Comparison of ENCODE assay signal across 8 cellular contexts in genomic region chrX:11758400-11759171, GRCh38. TPM values are rescaled to one million over a fixed set of nuclear protein-coding genes. Genes with fewer than 3 reads are reported as not detected.
DNase-seq lines count a peak whose midpoint lies in the region; ATAC-seq and TF ChIP-seq lines count a peak whose summit lies in the region.

No MANE protein-coding gene starts in this region.

- H3K27me3 Mint-ChIP-seq in activated CD8-positive, alpha-beta T cell treated with anti-CD3 and anti-CD28 coated beads for 36 hours: no peaks in the 10 kb centered on the region

- H3K4me1 Mint-ChIP-seq in activated CD8-positive, alpha-beta T cell treated with anti-CD3 and anti-CD28 coated beads for 36 hours (ENCODE audit: low read depth): peaks cover 24% of the 10 kb centered on the region

- H3K27ac ChIP-seq in lung (ENCODE audit: low read depth in 1 of 2, low read length in 1 of 2): peak overlapping the region; percentile 81 to 95

- 1 to 36% methylated on average over 49 to 66 of the region's 66 CpGs for WGBS in lung, 2 donors

- H3K4me3 ChIP-seq in lung: peak overlapping the region; percentile 62

- peak; percentile 83 for DNase-seq in Ammon's horn (ENCODE audit: low spot score)
- peak; percentile 59 for DNase-seq in NCI-H748 treated with DMSO at 0.1 percent for 48 hours (lab: John Stamatoyannopoulos, UW)
- DNase-seq in activated CD8-positive, alpha-beta T cell treated with anti-CD3 and anti-CD28 coated beads for 36 hours: peak; percentile 91
- DNase-seq in ecto neural progenitor cell (ENCODE audit: low spot score): peak; percentile 87
- DNase-seq in lung (ENCODE audit: low spot score): peak; percentile 86
- peak; percentile 78 to 81 (median 79) for DNase-seq in stimulated activated CD4-positive, alpha-beta T cell treated with anti-CD3 and anti-CD28 coated beads, TNF-alpha, amount 100 ng/mL, for 1 hour (ENCODE audit: low read depth in 3 of 3, low spot score in 1 of 3)

- CTCF ChIA-PET in activated CD8-positive, alpha-beta T cell treated with anti-CD3 and anti-CD28 coated beads for 36 hours (lab: Charles Lee): interaction anchor here (0.8 to 1.6 kb wide), 5 partner anchors 9 to 28 kb away, joined by 3 to 6 read pairs (median 4); no protein-coding TSS in a partner anchor

- no peaks in the 10 kb centered on the region for H3K9me3 Mint-ChIP-seq in activated CD8-positive, alpha-beta T cell treated with anti-CD3 and anti-CD28 coated beads for 36 hours

- peaks cover 2 to 5% of the 10 kb centered on the region in 2 donors for H3K36me3 ChIP-seq in lung (ENCODE audit: control insufficient read depth in 2 of 2, insufficient read depth in 2 of 2, low read length in 2 of 2)

- TF ChIP-seq CTCF in activated CD8-positive, alpha-beta T cell treated with anti-CD3 and anti-CD28 coated beads for 36 hours (IDR thresholded peaks at IDR 0.05): peak; percentile 57
- TF ChIP-seq CTCF in lung (IDR thresholded peaks at IDR 0.05; ENCODE audit: control extremely low read depth, extremely low read depth): peak; percentile 37

- intact Hi-C loops in activated CD8-positive, alpha-beta T cell treated with anti-CD3 and anti-CD28 coated beads for 36 hours (cut with micrococcal nuclease): no loop called here

- H3K9me3 ChIP-seq in lung (ENCODE audit: control insufficient read depth in 2 of 2, insufficient read depth in 1 of 2, low read length in 1 of 2): peaks cover 0 to 5% of the 10 kb centered on the region in 2 donors

- POLR2A ChIA-PET in activated CD8-positive, alpha-beta T cell treated with anti-CD3 and anti-CD28 coated beads for 36 hours (lab: Charles Lee): interaction anchor here (0.6 kb wide), 1 partner anchor 13 kb away, joined by 3 read pairs; no protein-coding TSS in a partner anchor

- peaks cover 0 to 4% of the 10 kb centered on the region in 2 donors for H3K4me1 ChIP-seq in lung (ENCODE audit: control insufficient read depth in 2 of 2, insufficient read depth in 2 of 2, low read length in 2 of 2)

- no peaks in the 10 kb centered on the region for H3K27me3 ChIP-seq in lung (ENCODE audit: control insufficient read depth, insufficient read depth)

- H3K36me3 Mint-ChIP-seq in activated CD8-positive, alpha-beta T cell treated with anti-CD3 and anti-CD28 coated beads for 36 hours (ENCODE audit: low read depth): peaks cover 27% of the 10 kb centered on the region

- ATAC-seq in HG03432 (IDR thresholded peaks at IDR 0.05; ENCODE audit: unreplicated experiment): peak; percentile 57
- ATAC-seq in activated CD8-positive, alpha-beta T cell treated with anti-CD3 and anti-CD28 coated beads for 36 hours: peak; percentile 74
- peak; percentile 76 for ATAC-seq in lung (ENCODE audit: insufficient read depth, low FRiP score)

- TF ChIP-seq POLR2A in GM19099 (IDR thresholded peaks at IDR 0.05; ENCODE audit: extremely low read depth, insufficient read length, low read depth): peak; percentile 44

- H3K27ac Mint-ChIP-seq in activated CD8-positive, alpha-beta T cell treated with anti-CD3 and anti-CD28 coated beads for 36 hours: peak overlapping the region; percentile 99

- peak overlapping the region; percentile 91 for H3K4me3 Mint-ChIP-seq in activated CD8-positive, alpha-beta T cell treated with anti-CD3 and anti-CD28 coated beads for 36 hours

RNA-seq across cellular contexts. Expression of gene MSL3, which starts 0.5 kb away (rescaled TPM):
- total RNA-seq in activated CD8-positive, alpha-beta T cell treated with anti-CD3 and anti-CD28 coated beads for 36 hours: 10 to 100 TPM; 39.3 to 40.7 TPM
- 10 to 100 TPM; 28.2 to 33.4 TPM for total RNA-seq in lung
- polyA plus RNA-seq in lung: 10 to 100 TPM; 32.6 to 39.7 TPM

Comparison
In these comparisons a context has a peak if more than half of its experiments do, and no peak if none do; other contexts are left out.
1. Peak in every context shown above with its lines: DNase-seq, ATAC-seq, H3K4me3 ChIP-seq and H3K27ac ChIP-seq.